8 cellular contexts compared by ENCODE assay signal in the genomic region with DNA sequence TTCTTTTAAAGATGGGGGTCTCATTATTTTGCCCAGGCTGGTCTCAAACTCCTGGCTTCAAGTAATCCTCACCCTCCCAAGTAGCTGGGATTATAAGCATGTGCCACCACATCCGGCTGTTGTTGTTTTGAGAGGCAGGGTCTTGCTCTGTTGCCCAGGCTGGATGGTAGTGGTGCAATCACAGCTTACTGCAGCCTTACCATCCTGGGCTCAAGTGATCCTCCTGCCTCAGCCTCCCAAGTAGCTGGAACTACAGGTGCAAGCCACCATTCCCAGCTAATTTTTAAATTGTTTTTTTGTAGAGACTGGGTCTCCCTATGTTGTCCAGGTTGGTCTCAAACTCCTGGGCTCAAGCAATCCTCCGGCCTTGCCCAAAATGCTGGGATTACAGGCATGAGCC.
"Had no signal": no experiment of that assay in that cellular context is flagged by ENCODE, and none has a peak within 500 bp of the region (broad histone marks: within the 10 kb centered on the region; RNA-seq: fewer than 3 reads in every experiment).

No MANE protein-coding gene starts in this region.

- H3K27ac Mint-ChIP-seq: GM23338, IgD-negative memory B cell had no signal

- H2AFZ ChIP-seq: GM23338 had no signal

- H3K4me1 Mint-ChIP-seq: GM23338, IgD-negative memory B cell had no signal

- H3K4me3 Mint-ChIP-seq: GM23338, H9, HFFc6, IgD-negative memory B cell had no signal

- DNase-seq: H9, HCEC 1CT, HFFc6, KG1 had no signal

- H3K4me3 ChIP-seq: GM23338 had no signal

- H3K36me3 Mint-ChIP-seq: IgD-negative memory B cell had no signal

- FAIRE-seq: H1, HTR-8/SVneo had no signal

- H3K9me3 Mint-ChIP-seq: GM23338, H9, HFFc6, IgD-negative memory B cell had no signal

- ATAC-seq: GM23338 had no signal

- H3K4me2 ChIP-seq: GM23338 had no signal
